7 cellular contexts compared by ENCODE assay signal in the genomic region with DNA sequence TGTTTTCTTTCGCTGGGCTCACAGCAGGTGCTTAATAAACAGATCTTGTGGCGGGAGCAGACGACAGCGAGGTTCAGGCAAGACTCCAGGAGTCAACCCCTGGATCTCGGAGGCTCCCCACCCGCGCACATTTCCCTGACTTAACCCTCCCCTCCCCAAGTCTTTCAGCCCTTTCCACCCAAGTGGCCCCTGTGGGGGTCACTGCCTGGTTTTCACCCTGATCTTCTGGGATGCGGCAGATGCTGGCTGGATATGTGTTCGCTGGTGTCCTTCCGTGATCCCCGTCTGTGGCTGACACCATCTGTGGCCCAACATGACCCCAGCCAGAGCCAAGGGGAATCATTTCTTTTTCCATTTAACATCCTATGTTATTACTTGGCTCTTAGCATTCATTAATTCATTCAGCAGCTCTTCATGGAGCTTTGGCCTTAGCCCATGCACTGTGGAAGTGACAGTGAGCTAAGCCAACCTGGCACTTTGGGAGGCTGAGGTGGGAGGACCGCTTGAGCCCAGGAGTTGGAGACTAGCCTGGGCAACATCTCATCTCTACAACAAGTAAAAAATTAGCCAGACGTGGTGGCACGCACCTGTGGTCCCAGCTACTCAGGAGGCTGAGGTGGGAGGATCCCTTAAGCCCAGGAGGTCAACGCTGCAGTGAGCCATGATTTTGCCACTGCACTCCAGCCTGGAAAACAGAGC. TPM values are rescaled to one million over a fixed set of nuclear protein-coding genes. Genes with fewer than 3 reads are reported as not detected.
DNase-seq lines count a peak whose midpoint lies in the region; TF ChIP-seq lines count a peak whose summit lies in the region.
"Not testable (repeated sequence)": the region's sequence is repeated elsewhere in the genome, so short reads cannot be mapped to it uniquely, and the experiment has no call there.

No MANE protein-coding gene starts in this region.

- DNase-seq in G401 (ENCODE audit: low spot score) (peak; percentile 57), NCI-H69 (lab: John Stamatoyannopoulos, UW) (peak; percentile 36)
- not testable (repeated sequence) for DNase-seq in activated CD4-positive, alpha-beta T cell treated with anti-CD3 and anti-CD28 coated beads, Interleukin-2, amount 10 ng/mL, durations not matched to agents 7 days and 5 days; brain microvascular endothelial cell; fibroblast of the aortic adventitia (ENCODE audit: low read depth)

- CTCF ChIA-PET in activated CD4-positive, alpha-beta T cell treated with anti-CD3 and anti-CD28 coated beads, Interleukin-2, amount 10 ng/mL, durations not matched to agents 7 days and 5 days (lab: Charles Lee): interaction anchor here (0.6 kb wide), 2 partner anchors 13 to 134 kb away, joined by 3 read pairs; no protein-coding TSS in a partner anchor

- in situ Hi-C loops in G401 (cut with HindIII; ENCODE audit: low sequenced_read_pairs); brain microvascular endothelial cell (cut with HindIII; ENCODE audit: low pct_ligation_motif_present, low sequenced_read_pairs): not testable (repeated sequence)

- H3K27ac Mint-ChIP-seq in activated CD4-positive, alpha-beta T cell treated with anti-CD3 and anti-CD28 coated beads, Interleukin-2, amount 10 ng/mL, durations not matched to agents 7 days and 5 days: peak overlapping the region; percentile 90

- POLR2A ChIA-PET in activated CD4-positive, alpha-beta T cell treated with anti-CD3 and anti-CD28 coated beads, Interleukin-2, amount 10 ng/mL, durations not matched to agents 7 days and 5 days (lab: Charles Lee): not testable (repeated sequence)

- H3K27ac ChIP-seq in brain microvascular endothelial cell; muscle layer of colon (ENCODE audit: low read depth, low read length): not testable (repeated sequence)
- H3K27ac ChIP-seq in skin epidermis: peak overlapping the region in 9 of 21 experiments; percentile 0 to 97 (median 87)

- not testable (repeated sequence) for H3K27me3 ChIP-seq in brain microvascular endothelial cell (replicated peaks); muscle layer of colon (ENCODE audit: control insufficient read depth in 1 of 2, insufficient read depth in 2 of 2, low read length in 2 of 2)

- H3K36me3 Mint-ChIP-seq in activated CD4-positive, alpha-beta T cell treated with anti-CD3 and anti-CD28 coated beads, Interleukin-2, amount 10 ng/mL, durations not matched to agents 7 days and 5 days (ENCODE audit: low read depth): not testable (repeated sequence)

- H3K4me1 Mint-ChIP-seq in activated CD4-positive, alpha-beta T cell treated with anti-CD3 and anti-CD28 coated beads, Interleukin-2, amount 10 ng/mL, durations not matched to agents 7 days and 5 days: peaks cover 32% of the 10 kb centered on the region

- peak overlapping the region; percentile 87 for H3K4me3 Mint-ChIP-seq in activated CD4-positive, alpha-beta T cell treated with anti-CD3 and anti-CD28 coated beads, Interleukin-2, amount 10 ng/mL, durations not matched to agents 7 days and 5 days

- H3K4me3 ChIP-seq in brain microvascular endothelial cell (ENCODE audit: low read depth, low read length) (peak overlapping the region; percentile 62), fibroblast of the aortic adventitia (ENCODE audit: low read depth, low read length) (peak overlapping the region; percentile 78), muscle layer of colon (ENCODE audit: low read depth in 1 of 2, low read length in 2 of 2) (peak overlapping the region; percentile 61 to 87), skin epidermis (peak overlapping the region in 6 of 7 experiments; percentile 61 to 99 (median 80))

- H3K9me3 Mint-ChIP-seq in activated CD4-positive, alpha-beta T cell treated with anti-CD3 and anti-CD28 coated beads, Interleukin-2, amount 10 ng/mL, durations not matched to agents 7 days and 5 days: not testable (repeated sequence)

- H3K36me3 ChIP-seq in brain microvascular endothelial cell (replicated peaks); muscle layer of colon (ENCODE audit: insufficient read depth, low read length): not testable (repeated sequence)

- H3K9me3 ChIP-seq in muscle layer of colon (ENCODE audit: low read length): not testable (repeated sequence)

- not testable (repeated sequence) for H3K27me3 Mint-ChIP-seq in activated CD4-positive, alpha-beta T cell treated with anti-CD3 and anti-CD28 coated beads, Interleukin-2, amount 10 ng/mL, durations not matched to agents 7 days and 5 days

- H3K9ac ChIP-seq in muscle layer of colon (ENCODE audit: low read length): peak overlapping the region; percentile 71

- not testable (repeated sequence) for TF ChIP-seq CTCF in brain microvascular endothelial cell (IDR thresholded peaks at IDR 0.05; ENCODE audit: low read depth, low read length, missing control alignments); fibroblast of the aortic adventitia (IDR thresholded peaks at IDR 0.05; ENCODE audit: insufficient read depth, low read length)

- H3K4me1 ChIP-seq in muscle layer of colon (ENCODE audit: insufficient read depth, low read length): peaks cover 21% of the 10 kb centered on the region

RNA-seq across cellular contexts. Expression of a gene that starts 6.7 kb away (rescaled TPM):
- 29.7 and 64.4 TPM in 2 replicates for total RNA-seq in G401 (2014; rRNA removed; shearing (Covaris generic))
- total RNA-seq in activated CD4-positive, alpha-beta T cell treated with anti-CD3 and anti-CD28 coated beads, Interleukin-2, amount 10 ng/mL, durations not matched to agents 7 days and 5 days: 10 to 100 TPM; 30.7 to 37.3 TPM
- total RNA-seq in fibroblast of the aortic adventitia (ENCODE audit: low replicate concordance): 8.9 and 68.8 TPM in 2 replicates

RNA-seq across cellular contexts. Expression of a gene that starts 19.3 kb away (rescaled TPM):
- total RNA-seq in G401 (2014; rRNA removed; shearing (Covaris generic)): not detected in 2 replicates
- total RNA-seq in activated CD4-positive, alpha-beta T cell treated with anti-CD3 and anti-CD28 coated beads, Interleukin-2, amount 10 ng/mL, durations not matched to agents 7 days and 5 days: 1,000 to 10,000 TPM; 2,316 to 2,477 TPM
- total RNA-seq in fibroblast of the aortic adventitia (ENCODE audit: low replicate concordance): under 0.01 and 2,882 TPM in 2 replicates
